Comparison of ENCODE assay signal across 15 cellular contexts in genomic region chr11:65788801-65789200, GRCh38. TPM values are rescaled to one million over a fixed set of nuclear protein-coding genes. Genes with fewer than 3 reads are reported as not detected.
DNase-seq lines count a peak whose midpoint lies in the region; ATAC-seq and TF ChIP-seq lines count a peak whose summit lies in the region.
"Had no signal": no experiment of that assay in that cellular context is flagged by ENCODE, and none has a peak within 500 bp of the region (broad histone marks: within the 10 kb centered on the region; RNA-seq: fewer than 3 reads in every experiment).

No MANE protein-coding gene starts in this region.

- H2BK15ac ChIP-seq in H9 (ENCODE audit: low read depth, low read length) = no peak overlapping the region
- H2BK15ac ChIP-seq in mesendoderm (replicated peaks; ENCODE audit: low read depth) = no peak overlapping the region

- no peak overlapping the region for H2BK20ac ChIP-seq in H9 (ENCODE audit: low read depth, low read length, poor library complexity, severe bottlenecking)

- H3K27me3 ChIP-seq in H9 (ENCODE audit: insufficient read depth, low read length) (peaks cover 21% of the 10 kb centered on the region; the same call in 1 of the 2 replicates), mesendoderm (ENCODE audit: insufficient read depth, low read length, poor library complexity) (peaks cover 14% of the 10 kb centered on the region)

- CTCF ChIA-PET in WTC11 (lab: Charles Lee) = interaction anchor here (1.1 to 8.5 kb wide), 9 partner anchors 9 to 88 kb away, joined by 3 to 151 read pairs (median 7); partner anchors contain the start of genes AP5B1, MUS81, RNASEH2C and SNX32

- H3K4me1 Mint-ChIP-seq in H9 (peaks cover 46 to 49% of the 10 kb centered on the region in 2 experiments), WTC11 (peaks cover 49% of the 10 kb centered on the region)
- peaks cover 45% of the 10 kb centered on the region for H3K4me1 Mint-ChIP-seq in stimulated activated memory B cell treated with anti-CD40 and anti-IgM and Interleukin-4, amounts not matched to agents 10 μg/mL and 1 μg/mL and 100 μg/mL, for 72 hours

- H2BK5ac ChIP-seq in H9 (ENCODE audit: insufficient read length, low read length) = no peak overlapping the region
- no peak overlapping the region for H2BK5ac ChIP-seq in mesendoderm (ENCODE audit: low read length)

- H2AFZ ChIP-seq in H9 (ENCODE audit: low read length) = no peak overlapping the region

- H3T11ph ChIP-seq in H9 (ENCODE audit: low read length) = no peak overlapping the region

- no peak overlapping the region for H2BK12ac ChIP-seq in H9 (ENCODE audit: insufficient read length, low read depth, low read length)

- no peaks in the 10 kb centered on the region for H3K79me1 ChIP-seq in H9 (ENCODE audit: insufficient read depth, low read depth, low read length, poor library complexity, severe bottlenecking)
- no peaks in the 10 kb centered on the region for H3K79me1 ChIP-seq in mesendoderm (ENCODE audit: low read length)

- H3K4me2 ChIP-seq in H9 (ENCODE audit: insufficient read depth, insufficient read length, low read length) = peak overlapping the region; percentile 72
- H3K4me2 ChIP-seq in mesendoderm (ENCODE audit: low read length) = no peak overlapping the region

- no peaks in the 10 kb centered on the region for H3K79me2 ChIP-seq in H9 (ENCODE audit: insufficient read depth, low read length)
- H3K79me2 ChIP-seq in mesendoderm (ENCODE audit: control insufficient read depth, insufficient read depth, low read length) = no peaks in the 10 kb centered on the region

- no peaks in the 10 kb centered on the region for H4K20me1 ChIP-seq in H9 (ENCODE audit: control insufficient read depth, insufficient read depth, insufficient read length)

- WGBS in H9 (ENCODE audit: extremely low coverage, insufficient read length, low lambda C conversion rate) = no CpG with 5 or more reads among the region's 6 CpGs
- WGBS in mesendoderm (ENCODE audit: extremely low coverage, insufficient coverage, low lambda C conversion rate) = no CpG with 5 or more reads among the region's 6 CpGs

- no peak overlapping the region for H3K23ac ChIP-seq in H9 (ENCODE audit: insufficient read length, low read depth, low read length)
- H3K23ac ChIP-seq in mesendoderm (ENCODE audit: low read length) = no peak overlapping the region

- H4K8ac ChIP-seq in H9 (replicated peaks; ENCODE audit: insufficient read length, low read depth, low read length) (no peak overlapping the region), mesendoderm (ENCODE audit: low read depth, low read length) (no peak overlapping the region)

- H4K91ac ChIP-seq in H9 (ENCODE audit: insufficient read length, low read depth, low read length) = no peak overlapping the region

- no peaks in the 10 kb centered on the region for H3K36me3 ChIP-seq in mesendoderm (ENCODE audit: control insufficient read depth, insufficient read depth, low read length)
- H3K36me3 ChIP-seq: lower lobe of right lung had no signal

- peaks cover 57% of the 10 kb centered on the region for H3K27me3 Mint-ChIP-seq in H9 (ENCODE audit: low read depth)
- H3K27me3 Mint-ChIP-seq in WTC11 (ENCODE audit: low read depth) = peaks cover 45% of the 10 kb centered on the region
- H3K27me3 Mint-ChIP-seq in stimulated activated memory B cell treated with anti-CD40 and anti-IgM and Interleukin-4, amounts not matched to agents 10 μg/mL and 1 μg/mL and 100 μg/mL, for 72 hours = peaks cover 36% of the 10 kb centered on the region

- no peak overlapping the region for H3K14ac ChIP-seq in H9 (ENCODE audit: insufficient read depth, low read length)

- no peak overlapping the region for H3K4me3 ChIP-seq in mesendoderm (ENCODE audit: low read length)

- TF ChIP-seq CTCF in H9 (conservative IDR thresholded peaks at IDR 0.05) = no peak
- no peak for TF ChIP-seq CTCF in WTC11 (IDR thresholded peaks at IDR 0.05)

- no peak overlapping the region for H2AK5ac ChIP-seq in H9 (ENCODE audit: insufficient read length, low read length)
- peak overlapping the region; percentile 74 for H2AK5ac ChIP-seq in mesendoderm (ENCODE audit: low read length)

- H2BK120ac ChIP-seq in H9 (ENCODE audit: low read depth, low read length, poor library complexity, severe bottlenecking) (no peak overlapping the region), mesendoderm (ENCODE audit: low read depth, low read length) (no peak overlapping the region)

- peaks cover 9% of the 10 kb centered on the region for H3K23me2 ChIP-seq in H9 (ENCODE audit: insufficient read length, low read depth, low read length, poor library complexity, severe bottlenecking)

- H4K5ac ChIP-seq in H9 (ENCODE audit: insufficient read length, low read depth, low read length) (no peak overlapping the region), mesendoderm (ENCODE audit: low read length) (no peak overlapping the region)

- DNase-seq in H9 = peak; percentile 27
- no peak for DNase-seq in WTC11 (ENCODE audit: low spot score)
- no peak for DNase-seq in mesendoderm
- DNase-seq in UCSD-AML1 (lab: John Stamatoyannopoulos, UW; ENCODE audit: unreplicated experiment) = no peak
- DNase-seq: activated naive CD4-positive, alpha-beta T cell treated with anti-CD3 and anti-CD28 coated beads, Interleukin-2, amount 50 U/mL, for 16 hours; lower lobe of right lung; NCI-H1694 treated with DMSO at 0.1 percent for 48 hours; NCI-H524 treated with DMSO at 0.1 percent for 48 hours had no signal

- H3K4me3 Mint-ChIP-seq in H9 = peak overlapping the region; percentile 75 to 91; a peak in 4 of 5 replicates
- peak overlapping the region; percentile 91 for H3K4me3 Mint-ChIP-seq in WTC11
- H3K4me3 Mint-ChIP-seq in stimulated activated memory B cell treated with anti-CD40 and anti-IgM and Interleukin-4, amounts not matched to agents 10 μg/mL and 1 μg/mL and 100 μg/mL, for 72 hours = no peak overlapping the region

- H3K27ac Mint-ChIP-seq in H9 = no peak overlapping the region
- peak overlapping the region; percentile 65; the same call in 1 of the 2 replicates for H3K27ac Mint-ChIP-seq in WTC11
- peak overlapping the region; percentile 25 for H3K27ac Mint-ChIP-seq in stimulated activated memory B cell treated with anti-CD40 and anti-IgM and Interleukin-4, amounts not matched to agents 10 μg/mL and 1 μg/mL and 100 μg/mL, for 72 hours

- POLR2A ChIA-PET in WTC11 (lab: Charles Lee) = interaction anchor here (0.7 to 2.1 kb wide), 3 partner anchors 9 to 99 kb away, joined by 3 to 6 read pairs (median 4); no protein-coding TSS in a partner anchor

- no peak overlapping the region for H3K27ac ChIP-seq in H9 (ENCODE audit: insufficient read length, low read depth, low read length)
- H3K27ac ChIP-seq in mesendoderm (ENCODE audit: low read depth, low read length) = no peak overlapping the region
- H3K27ac ChIP-seq: lower lobe of right lung had no signal

- H3K9ac ChIP-seq in H9 (ENCODE audit: extremely low read depth, insufficient read length, low read length) (no peak overlapping the region), mesendoderm (ENCODE audit: low read length) (peak overlapping the region; percentile 20)

- H3K18ac ChIP-seq in H9 (ENCODE audit: insufficient read length, low read depth, low read length) (no peak overlapping the region), mesendoderm (ENCODE audit: low read length) (peak overlapping the region; percentile 12)

- no peak overlapping the region for H3K4ac ChIP-seq in H9 (ENCODE audit: low read depth, low read length)
- no peak overlapping the region for H3K4ac ChIP-seq in mesendoderm (ENCODE audit: low read depth, low read length)

- H3K56ac ChIP-seq in H9 (ENCODE audit: insufficient read length, low read depth, low read length) (no peak overlapping the region), mesendoderm (ENCODE audit: low read length) (peak overlapping the region; percentile 78)

- H3K4me1 ChIP-seq in H9 (ENCODE audit: insufficient read depth, low read length) (peaks cover 4% of the 10 kb centered on the region; the same call in 1 of the 2 replicates), mesendoderm (ENCODE audit: control insufficient read depth, low read depth, low read length) (peaks cover 3% of the 10 kb centered on the region)

- no peaks in the 10 kb centered on the region for H3K9me3 ChIP-seq in H9 (ENCODE audit: control insufficient read depth, low read depth, low read length)
- H3K9me3 ChIP-seq: lower lobe of right lung had no signal

- no peaks in the 10 kb centered on the region; a peak in 1 of 5 replicates for H3K9me3 Mint-ChIP-seq in H9
- no peaks in the 10 kb centered on the region for H3K9me3 Mint-ChIP-seq in WTC11
- no peaks in the 10 kb centered on the region for H3K9me3 Mint-ChIP-seq in stimulated activated memory B cell treated with anti-CD40 and anti-IgM and Interleukin-4, amounts not matched to agents 10 μg/mL and 1 μg/mL and 100 μg/mL, for 72 hours

- H3K36me3 Mint-ChIP-seq in H9 (ENCODE audit: insufficient read depth in 1 of 3, low read depth in 3 of 3) = peaks cover 0 to 3% (median 2%) of the 10 kb centered on the region in 3 experiments; a peak in 2 of 7 replicates
- H3K36me3 Mint-ChIP-seq in WTC11 = no peaks in the 10 kb centered on the region
- no peaks in the 10 kb centered on the region for H3K36me3 Mint-ChIP-seq in stimulated activated memory B cell treated with anti-CD40 and anti-IgM and Interleukin-4, amounts not matched to agents 10 μg/mL and 1 μg/mL and 100 μg/mL, for 72 hours

- ATAC-seq in WTC11 (no peak), HG02840 (IDR thresholded peaks at IDR 0.05; ENCODE audit: low FRiP score, unreplicated experiment) (no peak), GM18520 (IDR thresholded peaks at IDR 0.05; ENCODE audit: unreplicated experiment) (no peak), HG03378 (IDR thresholded peaks at IDR 0.05; ENCODE audit: unreplicated experiment) (no peak)
- no peak for ATAC-seq in stimulated activated memory B cell treated with anti-CD40 and anti-IgM and Interleukin-4, amounts not matched to agents 10 μg/mL and 1 μg/mL and 100 μg/mL, for 72 hours
- ATAC-seq: lower lobe of right lung had no signal

TF ChIP-seq in WTC11, 78 proteins besides CTCF, POLR2A, EP300 and RAD21 (continues in another document):
- TF ChIP-seq IRF2 (CRISPR knock-in tag; IDR thresholded peaks at IDR 0.05; ENCODE audit: borderline replicate concordance, low read depth) (no peak), ELF4 (CRISPR knock-in tag; IDR thresholded peaks at IDR 0.05; ENCODE audit: low read depth) (no peak)

RNA-seq across cellular contexts. Expression of gene OVOL1, which starts 1.9 kb away (rescaled TPM):
- total RNA-seq in H9 (2021) = 5.1 and 5.7 TPM in 2 replicates
- 6.8 to 7.7 TPM (median 7.7 TPM) in 3 replicates for total RNA-seq in WTC11 (2021)
- 1.7 TPM for polyA plus RNA-seq in mesendoderm (2013, experiment 1 of 2)
- 2.0 TPM for polyA plus RNA-seq in mesendoderm (2013, experiment 2 of 2)
- total RNA-seq: LHCN-M2; osteocyte; T-helper 1 cell treated with Interleukin-12 subunit alpha and Interleukin-12 subunit beta and Interleukin-4 antibody, amounts not matched to agents 30 ng/mL and 1 ng/mL, for 36 hours had no signal

RNA-seq across cellular contexts. Expression of gene AP5B1, which starts 8.0 kb away (rescaled TPM):
- total RNA-seq in H9 (2021) (9.4 and 9.6 TPM in 2 replicates), WTC11 (2021) (16.5 to 17.7 TPM (median 17.2 TPM) in 3 replicates)
- polyA plus RNA-seq in mesendoderm (2013, experiment 1 of 2) = 1.4 TPM
- polyA plus RNA-seq in mesendoderm (2013, experiment 2 of 2) = 1.5 TPM

RNA-seq across cellular contexts. Expression of gene SNX32, which starts 45.0 kb away (rescaled TPM):
- total RNA-seq in H9 (2021) (0.88 and 1.2 TPM in 2 replicates), WTC11 (2021) (2.2 to 3.4 TPM (median 2.9 TPM) in 3 replicates)
- polyA plus RNA-seq in mesendoderm (2013, experiment 1 of 2) = 0.10 TPM
- 0.08 TPM for polyA plus RNA-seq in mesendoderm (2013, experiment 2 of 2)

Comparison
In these comparisons a context has a peak if more than half of its experiments do, and no peak if none do; other contexts are left out.
1. H3K27ac Mint-ChIP-seq: peak in WTC11 (single experiment) and stimulated activated memory B cell treated with anti-CD40 and anti-IgM and Interleukin-4, amounts not matched to agents 10 μg/mL and 1 μg/mL and 100 μg/mL, for 72 hours (single experiment); none in H9 (0 of 3).